ENCODE assay signal across 8 cellular contexts in the genomic region with DNA sequence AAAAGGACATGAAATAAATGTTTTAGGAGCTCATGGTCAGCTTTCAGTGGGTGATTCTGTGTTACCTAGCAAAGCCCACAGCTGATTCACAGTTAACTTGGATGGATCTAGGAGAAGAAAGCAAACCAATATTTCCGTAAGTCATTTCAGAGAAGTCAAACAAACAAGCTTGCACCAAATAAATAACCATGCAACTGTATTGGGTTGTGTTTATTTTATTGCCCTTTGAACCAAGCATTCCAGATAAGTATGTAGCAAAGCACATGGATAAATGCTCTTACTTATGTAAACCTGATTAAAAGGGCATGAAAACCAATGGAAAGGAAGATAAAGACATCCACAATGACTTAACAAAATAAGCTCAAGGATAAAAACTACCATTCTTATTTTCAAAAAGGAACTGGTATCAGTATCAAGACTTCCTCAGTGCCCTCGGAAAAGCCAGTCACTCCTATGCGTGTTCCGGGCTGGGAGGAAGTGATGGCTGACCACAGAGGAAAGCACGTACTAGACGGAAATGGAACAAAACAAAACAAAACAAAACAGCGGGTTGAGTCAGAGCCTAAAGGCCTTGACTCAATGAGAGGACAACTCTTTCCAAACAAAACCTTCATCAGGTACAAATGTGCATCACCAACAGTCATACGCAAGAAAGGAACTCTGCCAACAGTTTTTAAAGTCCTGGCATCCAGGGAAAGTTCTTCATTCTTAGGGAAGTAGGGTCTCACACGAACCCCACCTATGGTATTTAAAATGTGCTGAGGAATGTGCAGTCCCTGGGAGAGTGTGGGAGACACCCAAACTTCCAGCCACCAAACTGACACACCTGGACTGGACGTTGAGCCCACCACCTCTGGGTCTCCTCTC.
DNase-seq lines count a peak whose midpoint lies in the region; ATAC-seq and TF ChIP-seq lines count a peak whose summit lies in the region.

No MANE protein-coding gene starts in this region.

- no peaks in the 10 kb centered on the region for H3K36me3 ChIP-seq in effector memory CD4-positive, alpha-beta T cell (ENCODE audit: control insufficient read depth, insufficient read depth, low read length)
- H3K36me3 ChIP-seq in parathyroid adenoma (ENCODE audit: control insufficient read depth, insufficient read depth, low read length) (no peaks in the 10 kb centered on the region), urinary bladder (ENCODE audit: insufficient read depth) (no peaks in the 10 kb centered on the region)

- H3K4me3 Mint-ChIP-seq in activated CD4-positive, alpha-beta memory T cell treated with anti-CD3 and anti-CD28 coated beads for 36 hours: peak overlapping the region; percentile 27

- H3K27me3 Mint-ChIP-seq in activated CD4-positive, alpha-beta memory T cell treated with anti-CD3 and anti-CD28 coated beads for 36 hours: no peaks in the 10 kb centered on the region

- CTCF ChIA-PET in activated CD4-positive, alpha-beta memory T cell treated with anti-CD3 and anti-CD28 coated beads for 36 hours (lab: Charles Lee): interaction anchor here (0.6 to 1.5 kb wide), 9 partner anchors 12 to 428 kb away, joined by 3 to 10 read pairs (median 3); no protein-coding TSS in a partner anchor

- H3K27ac ChIP-seq in effector memory CD4-positive, alpha-beta T cell (ENCODE audit: insufficient read depth, low read length, poor library complexity, severe bottlenecking): peak overlapping the region; percentile 64
- peak overlapping the region; percentile 76 for H3K27ac ChIP-seq in parathyroid adenoma
- H3K27ac ChIP-seq in urinary bladder (ENCODE audit: low read depth): peak overlapping the region; percentile 84

- no peaks in the 10 kb centered on the region for H3K9me3 ChIP-seq in effector memory CD4-positive, alpha-beta T cell (ENCODE audit: control insufficient read depth, low read length)
- H3K9me3 ChIP-seq in parathyroid adenoma (ENCODE audit: control insufficient read depth, low read length): no peaks in the 10 kb centered on the region

- H3K4me1 Mint-ChIP-seq in activated CD4-positive, alpha-beta memory T cell treated with anti-CD3 and anti-CD28 coated beads for 36 hours (ENCODE audit: low read depth): peaks cover 69% of the 10 kb centered on the region

- H3K4me3 ChIP-seq in effector memory CD4-positive, alpha-beta T cell (ENCODE audit: insufficient read depth, low read depth, low read length, poor library complexity, severe bottlenecking): peak overlapping the region; percentile 1
- H3K4me3 ChIP-seq in parathyroid adenoma (ENCODE audit: low read depth, low read length): no peak overlapping the region
- no peak overlapping the region for H3K4me3 ChIP-seq in urinary bladder (ENCODE audit: low read depth, low read length)

- POLR2A ChIA-PET in activated CD4-positive, alpha-beta memory T cell treated with anti-CD3 and anti-CD28 coated beads for 36 hours (lab: Charles Lee): interaction anchor here (0.8 to 1.4 kb wide), 5 partner anchors 99 to 134 kb away, joined by 3 to 5 read pairs (median 3); partner anchors contain the start of gene SNRK

- no peak overlapping the region for H3K4me2 ChIP-seq in parathyroid adenoma (ENCODE audit: low read length)

- H3K9me3 Mint-ChIP-seq in activated CD4-positive, alpha-beta memory T cell treated with anti-CD3 and anti-CD28 coated beads for 36 hours: peaks cover 3% of the 10 kb centered on the region

- no peak for ATAC-seq in HG02678 (IDR thresholded peaks at IDR 0.05; ENCODE audit: unreplicated experiment)

- intact Hi-C loops in activated CD4-positive, alpha-beta memory T cell treated with anti-CD3 and anti-CD28 coated beads for 36 hours (cut with micrococcal nuclease): loop anchor here (1.0 to 2.0 kb wide), 5 partner anchors 43 to 301 kb away; partner anchors contain the start of gene ABHD5

- no peak overlapping the region for H2AFZ ChIP-seq in parathyroid adenoma

- DNase-seq in Ammon's horn (ENCODE audit: low spot score) (peak; percentile 57), HT1080 (ENCODE audit: low read depth) (peak; percentile 95), NCI-H774 (lab: John Stamatoyannopoulos, UW) (no peak)
- DNase-seq in activated CD4-positive, alpha-beta memory T cell treated with anti-CD3 and anti-CD28 coated beads for 36 hours: peak; percentile 85
- peak; percentile 63 to 71 (median 63) for DNase-seq in effector memory CD4-positive, alpha-beta T cell

- no peak overlapping the region for H3K9ac ChIP-seq in parathyroid adenoma

- no peaks in the 10 kb centered on the region for H3K27me3 ChIP-seq in effector memory CD4-positive, alpha-beta T cell (replicated peaks; ENCODE audit: control insufficient read depth, insufficient read depth, low read length, poor library complexity, severe bottlenecking)
- H3K27me3 ChIP-seq in parathyroid adenoma (ENCODE audit: control insufficient read depth, insufficient read depth, low read length): no peaks in the 10 kb centered on the region

- H3K4me1 ChIP-seq in effector memory CD4-positive, alpha-beta T cell (ENCODE audit: control insufficient read depth, insufficient read depth, low read length, poor library complexity, severe bottlenecking): peaks cover 31% of the 10 kb centered on the region
- H3K4me1 ChIP-seq in parathyroid adenoma (no peaks in the 10 kb centered on the region), urinary bladder (ENCODE audit: insufficient read depth) (peaks cover 1% of the 10 kb centered on the region)

- 67% methylated on average over 10 of the region's 10 CpGs for WGBS in urinary bladder

- H3K79me2 ChIP-seq in parathyroid adenoma: peaks cover 3% of the 10 kb centered on the region

- TF ChIP-seq CTCF in parathyroid adenoma (IDR thresholded peaks at IDR 0.05): no peak

- H3K27ac Mint-ChIP-seq in activated CD4-positive, alpha-beta memory T cell treated with anti-CD3 and anti-CD28 coated beads for 36 hours: peak overlapping the region; percentile 86

- peaks cover 4% of the 10 kb centered on the region for H3K36me3 Mint-ChIP-seq in activated CD4-positive, alpha-beta memory T cell treated with anti-CD3 and anti-CD28 coated beads for 36 hours
